ENCODE assay signal across 8 cellular contexts in genomic region chr5:122500245-122501086, GRCh38.
DNase-seq lines count a peak whose midpoint lies in the region; ATAC-seq and TF ChIP-seq lines count a peak whose summit lies in the region.

No MANE protein-coding gene starts in this region.

- H3K27me3 Mint-ChIP-seq in naive B cell: peaks cover 0 to 6% (median 0%) of the 10 kb centered on the region in 3 donors

- H3K4me3 ChIP-seq in H7 (ENCODE audit: insufficient read depth, low read depth, low read length): no peak overlapping the region
- H3K4me3 ChIP-seq in epithelial cell of proximal tubule (ENCODE audit: low read depth, low read length): no peak overlapping the region

- in situ Hi-C loops in Caki2 (cut with HindIII; ENCODE audit: low pct_unique_long_range_greater_than_20kb, low sequenced_read_pairs): no loop called here

- no peaks in the 10 kb centered on the region for H3K36me3 Mint-ChIP-seq in naive B cell

- no peak overlapping the region for H3K4me3 Mint-ChIP-seq in naive B cell

- DNase-seq in Caki2 (ENCODE audit: low read depth) (peak; percentile 12), H7 (peak; percentile 54), OCI-M1 (lab: John Stamatoyannopoulos, UW) (peak; percentile 34), epithelial cell of proximal tubule (ENCODE audit: low read depth) (no peak), naive B cell (peak; percentile 5)

- no peaks in the 10 kb centered on the region for H3K27me3 ChIP-seq in H7 (ENCODE audit: control insufficient read depth, insufficient read depth, low read length)

- peak; percentile 57 for TF ChIP-seq CTCF in epithelial cell of proximal tubule (conservative IDR thresholded peaks at IDR 0.05; ENCODE audit: low read depth, low read length)

- ATAC-seq in naive B cell (ENCODE audit: low read depth in 2 of 2) (peak in 1 of 2 donors; percentile 44), GM19035 (IDR thresholded peaks at IDR 0.05; ENCODE audit: unreplicated experiment) (no peak), GM21786 (IDR thresholded peaks at IDR 0.05; ENCODE audit: unreplicated experiment) (no peak)
- ATAC-seq in activated CD4-positive, CD25-positive, alpha-beta regulatory T cell treated with anti-CD3 and anti-CD28 coated beads, Interleukin-2, amount 50 U/mL, for 24 hours: no peak

- H3K4me1 Mint-ChIP-seq in naive B cell: peaks cover 0 to 7% (median 4%) of the 10 kb centered on the region in 3 donors

- peak overlapping the region in 1 of 6 donors; percentile 6 for H3K27ac Mint-ChIP-seq in naive B cell

- H3K9me3 Mint-ChIP-seq in naive B cell: no peaks in the 10 kb centered on the region

- no peaks in the 10 kb centered on the region for H3K36me3 ChIP-seq in H7 (replicated peaks; ENCODE audit: control insufficient read depth, insufficient read depth, low read length)
